In the genomic region with DNA sequence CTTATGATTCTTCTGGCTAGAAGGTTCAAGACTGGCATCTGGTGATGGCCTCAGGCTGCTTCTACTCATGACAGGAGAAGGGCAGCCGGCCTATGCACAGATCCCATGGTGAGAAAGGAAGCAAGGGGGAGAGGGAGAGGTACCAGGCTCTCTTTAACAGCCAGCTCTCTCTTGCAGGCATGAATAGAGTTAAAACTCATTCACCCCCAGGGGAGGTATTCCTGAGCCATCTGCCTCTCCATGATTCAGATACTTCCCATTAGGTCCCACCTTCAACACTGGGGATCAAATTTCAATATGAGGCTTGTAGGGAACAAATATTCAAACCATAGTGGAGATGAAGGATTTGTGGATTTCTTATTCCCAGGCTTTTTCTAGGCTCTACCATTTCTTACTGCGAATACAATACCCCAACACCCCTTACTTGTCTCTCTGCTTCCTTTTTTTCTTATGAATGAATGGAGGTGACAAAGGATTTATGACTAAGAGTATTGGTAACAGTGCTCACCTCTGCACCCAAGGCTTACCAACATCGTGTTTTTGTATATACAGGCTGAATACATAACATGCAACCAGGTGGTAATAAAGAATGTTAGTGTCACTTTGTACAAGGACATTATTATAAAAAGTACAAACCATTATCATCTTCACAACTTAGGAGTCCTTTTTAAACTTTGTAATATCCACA, we compare ENCODE assay signal across 10 cellular contexts.
DNase-seq lines count a peak whose midpoint lies in the region; ATAC-seq and TF ChIP-seq lines count a peak whose summit lies in the region.
"Had no signal": no experiment of that assay in that cellular context is flagged by ENCODE, and none has a peak within 500 bp of the region (broad histone marks: within the 10 kb centered on the region; RNA-seq: fewer than 3 reads in every experiment).

No MANE protein-coding gene starts in this region.

- CTCF ChIA-PET in OCI-LY7 (lab: Charles Lee; ENCODE audit: unreplicated experiment): no interaction called here

- peak overlapping the region; percentile 42; the same call in 1 of the 2 replicates for H3K4me2 ChIP-seq in OCI-LY7 (ENCODE audit: low read length)

- TF ChIP-seq POLR2A in GM18505 (IDR thresholded peaks at IDR 0.05; ENCODE audit: borderline replicate concordance, extremely low read depth, insufficient read depth, insufficient read length): no peak

- H3K9me3 ChIP-seq in OCI-LY7 (ENCODE audit: low read length): no peaks in the 10 kb centered on the region
- H3K9me3 ChIP-seq: esophagus squamous epithelium had no signal

- H4K20me1 ChIP-seq in OCI-LY7 (ENCODE audit: insufficient read depth, low read length): no peaks in the 10 kb centered on the region

- H3K36me3 ChIP-seq in OCI-LY7 (ENCODE audit: insufficient read depth, low read length): no peaks in the 10 kb centered on the region
- H3K36me3 ChIP-seq: esophagus squamous epithelium had no signal

- POLR2A ChIA-PET in OCI-LY7 (lab: Charles Lee): no interaction called here

- no peaks in the 10 kb centered on the region for H3K79me2 ChIP-seq in OCI-LY7 (ENCODE audit: insufficient read depth, low read depth, low read length)

- BruUV-seq in OCI-LY7 (replicated peaks; lab: Mats Ljungman, UMichigan): no TSS peak

- ATAC-seq in HG03066 (IDR thresholded peaks at IDR 0.05; ENCODE audit: low read depth, unreplicated experiment) (peak; percentile 35), GM18505 (IDR thresholded peaks at IDR 0.05; ENCODE audit: unreplicated experiment) (no peak)

- TF ChIP-seq CTCF in OCI-LY7 (conservative IDR thresholded peaks at IDR 0.05; ENCODE audit: low read length): no peak

- no peak overlapping the region for H2AFZ ChIP-seq in OCI-LY7 (ENCODE audit: low read length)

- H3K9me2 ChIP-seq in OCI-LY7 (ENCODE audit: insufficient read depth, low read length): no peaks in the 10 kb centered on the region

- H3K4me3 ChIP-seq in OCI-LY7 (ENCODE audit: low read depth, low read length, poor library complexity, severe bottlenecking): no peak overlapping the region
- H3K4me3 ChIP-seq: esophagus squamous epithelium had no signal

- DNase-seq in EL (peak; percentile 32), OCI-LY7 (ENCODE audit: low spot score) (no peak), iPS DF 19.7 (ENCODE audit: low read depth, low spot score) (peak; percentile 57), NCI-H2196 (lab: John Stamatoyannopoulos, UW; ENCODE audit: unreplicated experiment) (no peak), HT-29 (ENCODE audit: low spot score) (no peak), NCI-H2029 (lab: John Stamatoyannopoulos, UW) (no peak)
- DNase-seq: activated CD8-positive, alpha-beta memory T cell treated with anti-CD3 and anti-CD28 coated beads, Interleukin-2, amount 50 U/mL, for 48 hours; esophagus squamous epithelium had no signal

- H3K4me1 ChIP-seq in OCI-LY7 (ENCODE audit: insufficient read depth, low read length, poor library complexity, severe bottlenecking): no peaks in the 10 kb centered on the region

- no peak overlapping the region for H3K27ac ChIP-seq in OCI-LY7 (ENCODE audit: low read depth, low read length, poor library complexity, severe bottlenecking)
- H3K27ac ChIP-seq: esophagus squamous epithelium had no signal

- intact Hi-C loops in OCI-LY7 (cut with micrococcal nuclease; ENCODE audit: unreplicated experiment): no loop called here

Comparison
In these comparisons a context has a peak if more than half of its experiments do, and no peak if none do; other contexts are left out.
1. DNase-seq: peak in EL (single experiment) and iPS DF 19.7 (single experiment); none in OCI-LY7 (single experiment), NCI-H2196 (single experiment), HT-29 (single experiment) and NCI-H2029 (single experiment).